In the genomic region with DNA sequence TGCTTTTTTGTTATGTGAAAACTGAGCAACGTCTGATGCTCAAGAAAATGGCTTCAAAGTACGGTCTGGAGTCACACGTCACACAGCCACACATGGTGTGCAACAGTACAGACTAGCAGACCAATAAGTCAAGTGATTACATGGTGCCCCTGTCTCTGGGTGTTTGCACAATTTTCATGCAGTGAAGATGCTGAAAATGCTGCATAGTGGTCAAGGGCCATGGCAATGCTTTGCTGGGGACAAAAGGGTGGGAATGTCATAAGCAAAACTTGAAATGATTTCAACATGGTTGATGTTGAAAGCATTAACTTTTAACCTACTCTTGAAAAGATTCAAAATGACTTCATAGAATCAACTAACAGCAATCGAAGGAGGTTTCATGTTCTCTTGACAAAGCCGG, we compare ENCODE assay signal across 17 cellular contexts.
A peak's percentile ranks its signal among the peaks of the same experiment; 100 is the strongest.
DNase-seq lines count a peak whose midpoint lies in the region; ATAC-seq and TF ChIP-seq lines count a peak whose summit lies in the region.
"Had no signal": no experiment of that assay in that cellular context is flagged by ENCODE, and none has a peak within 500 bp of the region (broad histone marks: within the 10 kb centered on the region; RNA-seq: fewer than 3 reads in every experiment).

No MANE protein-coding gene starts in this region.

- H3K9me3 ChIP-seq in heart left ventricle (no peaks in the 10 kb centered on the region), neural cell (ENCODE audit: low read length) (no peaks in the 10 kb centered on the region)
- H3K9me3 ChIP-seq: SJSA1 had no signal

- no peaks in the 10 kb centered on the region for H3K9me2 ChIP-seq in neural cell (ENCODE audit: insufficient read depth, low read length)

- H3K36me3 ChIP-seq in heart left ventricle (no peaks in the 10 kb centered on the region), neural cell (ENCODE audit: insufficient read depth, low read length) (no peaks in the 10 kb centered on the region)
- H3K36me3 ChIP-seq: SJSA1 had no signal

- peaks cover 0 to 23% (median 2%) of the 10 kb centered on the region in 12 donors for H3K4me1 ChIP-seq in heart left ventricle
- H3K4me1 ChIP-seq: SJSA1 had no signal

- no peak overlapping the region for H3K4me3 ChIP-seq in heart left ventricle
- H3K4me3 ChIP-seq in neural cell (ENCODE audit: low read length), result peak overlapping the region; percentile 13
- H3K4me3 ChIP-seq: SJSA1 had no signal

- no peak for TF ChIP-seq RAD21 in neural cell (conservative IDR thresholded peaks at IDR 0.05)

- intact Hi-C loops in Right ventricle myocardium superior (cut with DNase I) (no loop called here), heart left ventricle (cut with DNase I) (no loop called here)

- no peak overlapping the region for H3K9ac ChIP-seq in neural cell (ENCODE audit: low read length)

- peaks cover 32% of the 10 kb centered on the region for H3K79me2 ChIP-seq in neural cell (replicated peaks; ENCODE audit: insufficient read depth, low read length)

- H4K20me1 ChIP-seq in neural cell (ENCODE audit: insufficient read depth), result peaks cover 2% of the 10 kb centered on the region

- H3K27me3 ChIP-seq in heart left ventricle (no peaks in the 10 kb centered on the region), neural cell (ENCODE audit: insufficient read depth, low read depth, low read length) (no peaks in the 10 kb centered on the region)
- H3K27me3 ChIP-seq: SJSA1 had no signal

- H3K27ac ChIP-seq in heart left ventricle, result no peak overlapping the region
- peak overlapping the region; percentile 17 for H3K27ac ChIP-seq in neural cell (ENCODE audit: low read length)
- H3K27ac ChIP-seq: HL-60, RWPE1, SJSA1 had no signal

- 84 to 91% (median 88%) methylated on average over 5 of the region's 5 CpGs for WGBS in heart left ventricle, 4 donors

- peak; percentile 22 for ATAC-seq in Right ventricle myocardium superior (ENCODE audit: poor library complexity)
- ATAC-seq in heart left ventricle, result no peak
- no peak for ATAC-seq in stimulated activated naive CD8-positive, alpha-beta T cell treated with anti-CD3 and anti-CD28 coated beads, Interleukin-15, Interleukin-2, amounts not matched to agents 100 U/mL and 50 U/mL, for 24 hours

- H3K4me2 ChIP-seq in neural cell (ENCODE audit: low read length), result no peak overlapping the region

- TF ChIP-seq EP300 in neural cell (conservative IDR thresholded peaks at IDR 0.05; ENCODE audit: poor library complexity, severe bottlenecking), result no peak

- no peaks in the 10 kb centered on the region for H3F3A ChIP-seq in neural cell (ENCODE audit: insufficient read depth, low read length, poor library complexity, severe bottlenecking)

- no peak for TF ChIP-seq POLR2A in heart left ventricle (IDR thresholded peaks at IDR 0.05)

- H2AFZ ChIP-seq in neural cell (ENCODE audit: low read depth, low read length), result no peak overlapping the region

- no peak for DNase-seq in Right ventricle myocardium superior
- no peak for DNase-seq in heart left ventricle
- DNase-seq in fibroblast of gingiva (ENCODE audit: low read depth), result peak; percentile 92
- DNase-seq in D341Med (ENCODE audit: low spot score), result no peak
- no peak for DNase-seq in SKM-1 (lab: John Stamatoyannopoulos, UW; ENCODE audit: unreplicated experiment)
- DNase-seq in DMS79 (lab: John Stamatoyannopoulos, UW), result no peak
- DNase-seq in stimulated activated naive CD8-positive, alpha-beta T cell treated with anti-CD3 and anti-CD28 coated beads, Interleukin-15, Interleukin-2, amounts not matched to agents 100 U/mL and 50 U/mL, for 24 hours, result no peak
- DNase-seq: C1 segment of cervical spinal cord; GDM1; NCI-H1105 treated with DMSO at 0.1 percent for 48 hours; NCI-H446; NK-92 treated with Interleukin-12 subunit alpha and Interleukin-12 subunit beta, amount 100 ng/mL, for 24 hours; OCI-M1 had no signal

- TF ChIP-seq CTCF in heart left ventricle (IDR thresholded peaks at IDR 0.05) (no peak), neural cell (IDR thresholded peaks at IDR 0.05; ENCODE audit: poor library complexity, severe bottlenecking) (no peak)

TF ChIP-seq in neural cell, 6 proteins besides CTCF, POLR2A, EP300 and RAD21:
- TF ChIP-seq, protein P1, sequence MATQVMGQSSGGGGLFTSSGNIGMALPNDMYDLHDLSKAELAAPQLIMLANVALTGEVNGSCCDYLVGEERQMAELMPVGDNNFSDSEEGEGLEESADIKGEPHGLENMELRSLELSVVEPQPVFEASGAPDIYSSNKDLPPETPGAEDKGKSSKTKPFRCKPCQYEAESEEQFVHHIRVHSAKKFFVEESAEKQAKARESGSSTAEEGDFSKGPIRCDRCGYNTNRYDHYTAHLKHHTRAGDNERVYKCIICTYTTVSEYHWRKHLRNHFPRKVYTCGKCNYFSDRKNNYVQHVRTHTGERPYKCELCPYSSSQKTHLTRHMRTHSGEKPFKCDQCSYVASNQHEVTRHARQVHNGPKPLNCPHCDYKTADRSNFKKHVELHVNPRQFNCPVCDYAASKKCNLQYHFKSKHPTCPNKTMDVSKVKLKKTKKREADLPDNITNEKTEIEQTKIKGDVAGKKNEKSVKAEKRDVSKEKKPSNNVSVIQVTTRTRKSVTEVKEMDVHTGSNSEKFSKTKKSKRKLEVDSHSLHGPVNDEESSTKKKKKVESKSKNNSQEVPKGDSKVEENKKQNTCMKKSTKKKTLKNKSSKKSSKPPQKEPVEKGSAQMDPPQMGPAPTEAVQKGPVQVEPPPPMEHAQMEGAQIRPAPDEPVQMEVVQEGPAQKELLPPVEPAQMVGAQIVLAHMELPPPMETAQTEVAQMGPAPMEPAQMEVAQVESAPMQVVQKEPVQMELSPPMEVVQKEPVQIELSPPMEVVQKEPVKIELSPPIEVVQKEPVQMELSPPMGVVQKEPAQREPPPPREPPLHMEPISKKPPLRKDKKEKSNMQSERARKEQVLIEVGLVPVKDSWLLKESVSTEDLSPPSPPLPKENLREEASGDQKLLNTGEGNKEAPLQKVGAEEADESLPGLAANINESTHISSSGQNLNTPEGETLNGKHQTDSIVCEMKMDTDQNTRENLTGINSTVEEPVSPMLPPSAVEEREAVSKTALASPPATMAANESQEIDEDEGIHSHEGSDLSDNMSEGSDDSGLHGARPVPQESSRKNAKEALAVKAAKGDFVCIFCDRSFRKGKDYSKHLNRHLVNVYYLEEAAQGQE (IDR thresholded peaks at IDR 0.05; ENCODE audit: borderline replicate concordance), result no peak
- TF ChIP-seq MXI1 (conservative IDR thresholded peaks at IDR 0.05; ENCODE audit: poor library complexity, severe bottlenecking) (no peak), EZH2 (IDR thresholded peaks at IDR 0.05; ENCODE audit: borderline replicate concordance, insufficient read depth, low read length, poor library complexity, severe bottlenecking) (no peak), POLR2AphosphoS5 (IDR thresholded peaks at IDR 0.05) (no peak), SMC3 (conservative IDR thresholded peaks at IDR 0.05; ENCODE audit: poor library complexity) (no peak), TAF1 (IDR thresholded peaks at IDR 0.05; ENCODE audit: low read depth) (no peak)
